ENCODE assay signal across 22 cellular contexts in genomic region chr7:151790095-151790825, GRCh38.
DNase-seq lines count a peak whose midpoint lies in the region; ATAC-seq and TF ChIP-seq lines count a peak whose summit lies in the region.
"Had no signal": no experiment of that assay in that cellular context is flagged by ENCODE, and none has a peak within 500 bp of the region (broad histone marks: within the 10 kb centered on the region; RNA-seq: fewer than 3 reads in every experiment).

No MANE protein-coding gene starts in this region.

- peaks cover 6% of the 10 kb centered on the region for H3K27me3 Mint-ChIP-seq in chondrocyte (ENCODE audit: low read depth)
- H3K27me3 Mint-ChIP-seq in activated CD4-positive, alpha-beta memory T cell treated with anti-CD3 and anti-CD28 coated beads, Interleukin-2, amount 10 ng/mL, durations not matched to agents 7 days and 5 days = no peaks in the 10 kb centered on the region
- H3K27me3 Mint-ChIP-seq: CD4-positive, CD25-positive, alpha-beta regulatory T cell had no signal

- TF ChIP-seq CTCF in chondrocyte (IDR thresholded peaks at IDR 0.05) = no peak

- no peak overlapping the region for H2BK120ac ChIP-seq in neuronal stem cell (ENCODE audit: low read depth, low read length)

- no peak overlapping the region for H2BK12ac ChIP-seq in neuronal stem cell (ENCODE audit: low read length)

- peak overlapping the region; percentile 15 for H2AFZ ChIP-seq in neuronal stem cell (ENCODE audit: low read length)
- H2AFZ ChIP-seq: GM23338 had no signal

- no CpG with 5 or more reads among the region's 11 CpGs for WGBS in neuronal stem cell (ENCODE audit: extremely low coverage in 2 of 2, insufficient read length in 2 of 2, insufficient replicate concordance in 1 of 2), 2 donors
- 96% methylated on average over 11 of the region's 11 CpGs for WGBS in aorta, 2 donors

- no peak overlapping the region for H4K8ac ChIP-seq in neuronal stem cell (ENCODE audit: low read depth, low read length)

- DNase-seq in chondrocyte (ENCODE audit: low spot score) (peak; percentile 41), left kidney (ENCODE audit: low read depth, low spot score) (peak; percentile 69), neuronal stem cell (ENCODE audit: low spot score) (no peak), aorta (peak; percentile 11 to 56), NOMO-1 treated with DMSO at 0.1 percent for 48 hours (lab: John Stamatoyannopoulos, UW; ENCODE audit: unreplicated experiment) (no peak)
- no peak for DNase-seq in activated CD4-positive, alpha-beta memory T cell treated with anti-CD3 and anti-CD28 coated beads, Interleukin-2, amount 10 ng/mL, durations not matched to agents 7 days and 5 days
- DNase-seq: CD4-positive, CD25-positive, alpha-beta regulatory T cell; COR-L47; DMS79; HCEC 1CT; NCI-H1092 treated with DMSO at 0.1 percent for 48 hours; NCI-H1436 treated with DMSO at 0.1 percent for 48 hours; NCI-H1930; NCI-H2227 treated with DMSO at 0.1 percent for 48 hours; NCI-H510A treated with DMSO at 0.1 percent for 48 hours; NCI-H748 treated with DMSO at 0.1 percent for 48 hours; NK-92 treated with Interleukin-12 subunit alpha and Interleukin-12 subunit beta, amount 100 ng/mL, for 24 hours; SJCRH30 had no signal

- no peak overlapping the region for H3K4me2 ChIP-seq in neuronal stem cell (ENCODE audit: insufficient read depth, low read length, poor library complexity, severe bottlenecking)
- H3K4me2 ChIP-seq: GM23338, KMS-11 had no signal

- H3K27ac ChIP-seq in neuronal stem cell (replicated peaks; ENCODE audit: low read length) = no peak overlapping the region
- no peak overlapping the region for H3K27ac ChIP-seq in aorta (ENCODE audit: low read depth in 1 of 2, low read length in 2 of 2)
- H3K27ac ChIP-seq: KMS-11, Peyer's patch, SJCRH30 had no signal

- H3K27me3 ChIP-seq in neuronal stem cell (ENCODE audit: control insufficient read depth in 3 of 3, insufficient read depth in 3 of 3, low read depth in 1 of 3, low read length in 3 of 3) (peaks cover 0 to 17% (median 3%) of the 10 kb centered on the region in 3 experiments), aorta (ENCODE audit: control insufficient read depth in 1 of 2, insufficient read depth in 2 of 2, low read length in 1 of 2) (no peaks in the 10 kb centered on the region)
- H3K27me3 ChIP-seq: Peyer's patch, SJCRH30 had no signal

- no peaks in the 10 kb centered on the region for H3K9me3 Mint-ChIP-seq in chondrocyte (ENCODE audit: low read depth)
- no peaks in the 10 kb centered on the region for H3K9me3 Mint-ChIP-seq in activated CD4-positive, alpha-beta memory T cell treated with anti-CD3 and anti-CD28 coated beads, Interleukin-2, amount 10 ng/mL, durations not matched to agents 7 days and 5 days
- H3K9me3 Mint-ChIP-seq: GM23338 had no signal

- H2BK5ac ChIP-seq in neuronal stem cell (ENCODE audit: low read length) = peak overlapping the region; percentile 72

- H3K36me3 ChIP-seq in neuronal stem cell (replicated peaks in 1 of 2; ENCODE audit: control insufficient read depth in 2 of 2, insufficient read depth in 2 of 2, low read length in 2 of 2) (no peaks in the 10 kb centered on the region), aorta (ENCODE audit: control insufficient read depth in 1 of 2, insufficient read depth in 2 of 2, low read length in 1 of 2) (no peaks in the 10 kb centered on the region)
- H3K36me3 ChIP-seq: Peyer's patch, SJCRH30 had no signal

- POLR2A ChIA-PET in activated CD4-positive, alpha-beta memory T cell treated with anti-CD3 and anti-CD28 coated beads, Interleukin-2, amount 10 ng/mL, durations not matched to agents 7 days and 5 days (lab: Charles Lee) = no interaction called here

- no peak overlapping the region for H2AK5ac ChIP-seq in neuronal stem cell (ENCODE audit: low read depth, low read length)

- no peak overlapping the region for H4K91ac ChIP-seq in neuronal stem cell (ENCODE audit: low read depth, low read length, poor library complexity)

- H3K14ac ChIP-seq in neuronal stem cell (ENCODE audit: low read length) = no peak overlapping the region

- no peak overlapping the region for H3K23ac ChIP-seq in neuronal stem cell (ENCODE audit: low read depth, low read length, poor library complexity)

- H3K36me3 Mint-ChIP-seq in chondrocyte (ENCODE audit: low read depth) = no peaks in the 10 kb centered on the region
- H3K36me3 Mint-ChIP-seq in activated CD4-positive, alpha-beta memory T cell treated with anti-CD3 and anti-CD28 coated beads, Interleukin-2, amount 10 ng/mL, durations not matched to agents 7 days and 5 days (ENCODE audit: low read depth) = no peaks in the 10 kb centered on the region

- H3K4me3 ChIP-seq in neuronal stem cell (ENCODE audit: low read length in 2 of 2) = no peak overlapping the region
- H3K4me3 ChIP-seq in aorta (ENCODE audit: low read length in 2 of 2) = no peak overlapping the region
- H3K4me3 ChIP-seq: GM23338, Peyer's patch, SJCRH30 had no signal

- H3K9me3 ChIP-seq in neuronal stem cell (replicated peaks in 1 of 2; ENCODE audit: control insufficient read depth in 2 of 2, insufficient read depth in 1 of 2, low read depth in 1 of 2, low read length in 2 of 2) (no peaks in the 10 kb centered on the region), aorta (ENCODE audit: control insufficient read depth, low read length) (no peaks in the 10 kb centered on the region)
- H3K9me3 ChIP-seq: Peyer's patch, SJCRH30 had no signal

- H3K79me1 ChIP-seq in neuronal stem cell (ENCODE audit: low read depth, low read length) = no peaks in the 10 kb centered on the region

- H3K27ac Mint-ChIP-seq in chondrocyte (ENCODE audit: unreplicated experiment) = no peak overlapping the region
- no peak overlapping the region for H3K27ac Mint-ChIP-seq in activated CD4-positive, alpha-beta memory T cell treated with anti-CD3 and anti-CD28 coated beads, Interleukin-2, amount 10 ng/mL, durations not matched to agents 7 days and 5 days
- H3K27ac Mint-ChIP-seq: GM23338 had no signal

- no peak overlapping the region for H3K9ac ChIP-seq in neuronal stem cell (ENCODE audit: low read depth, low read length, poor library complexity)
- H3K9ac ChIP-seq: KMS-11 had no signal

- intact Hi-C loops in aorta (cut with DNase I) = no loop called here

- peaks cover 0 to 6% of the 10 kb centered on the region in 2 donors for H3K4me1 ChIP-seq in neuronal stem cell (ENCODE audit: control insufficient read depth in 2 of 2, insufficient read depth in 1 of 2, low read depth in 1 of 2, low read length in 2 of 2)
- H3K4me1 ChIP-seq in aorta (ENCODE audit: control insufficient read depth in 1 of 2, insufficient read depth in 2 of 2, low read length in 2 of 2) = no peaks in the 10 kb centered on the region

- CTCF ChIA-PET in activated CD4-positive, alpha-beta memory T cell treated with anti-CD3 and anti-CD28 coated beads, Interleukin-2, amount 10 ng/mL, durations not matched to agents 7 days and 5 days (lab: Charles Lee) = no interaction called here

- H3K4ac ChIP-seq in neuronal stem cell (ENCODE audit: low read length) = no peak overlapping the region

- no peak for ATAC-seq in aorta (ENCODE audit: low FRiP score)
- ATAC-seq in GM18858 (IDR thresholded peaks at IDR 0.05; ENCODE audit: unreplicated experiment) = no peak
- ATAC-seq: GM23338 had no signal

- H3K4me3 Mint-ChIP-seq in chondrocyte (ENCODE audit: unreplicated experiment) = no peak overlapping the region
- H3K4me3 Mint-ChIP-seq in activated CD4-positive, alpha-beta memory T cell treated with anti-CD3 and anti-CD28 coated beads, Interleukin-2, amount 10 ng/mL, durations not matched to agents 7 days and 5 days = no peak overlapping the region
- H3K4me3 Mint-ChIP-seq: GM23338 had no signal

- no peak overlapping the region for H2BK15ac ChIP-seq in neuronal stem cell (ENCODE audit: low read length)

- H3K4me1 Mint-ChIP-seq in chondrocyte (ENCODE audit: low read depth) = no peaks in the 10 kb centered on the region
- H3K4me1 Mint-ChIP-seq in activated CD4-positive, alpha-beta memory T cell treated with anti-CD3 and anti-CD28 coated beads, Interleukin-2, amount 10 ng/mL, durations not matched to agents 7 days and 5 days = peaks cover 9% of the 10 kb centered on the region

- no peak overlapping the region for H3K18ac ChIP-seq in neuronal stem cell (ENCODE audit: low read length)

Comparison
In these comparisons a context has a peak if more than half of its experiments do, and no peak if none do; other contexts are left out.
1. DNase-seq: peak in chondrocyte (single experiment), left kidney (single experiment) and aorta (2 of 2); none in neuronal stem cell (single experiment), NOMO-1 treated with DMSO at 0.1 percent for 48 hours (single experiment) and activated CD4-positive, alpha-beta memory T cell treated with anti-CD3 and anti-CD28 coated beads, Interleukin-2, amount 10 ng/mL, durations not matched to agents 7 days and 5 days (single experiment).